Comparison of ENCODE assay signal across 19 cellular contexts in genomic region chr10:87696922-87697714, GRCh38.
"Had no signal": no experiment of that assay in that cellular context is flagged by ENCODE, and none has a peak within 500 bp of the region (broad histone marks: within the 10 kb centered on the region; RNA-seq: fewer than 3 reads in every experiment).

No MANE protein-coding gene starts in this region.

- H3K27ac ChIP-seq: epithelial cell of prostate, skin epidermis, upper lobe of left lung had no signal

- H3K27me3 ChIP-seq: upper lobe of left lung had no signal

- H3K9me3 ChIP-seq: upper lobe of left lung had no signal

- H3K4me3 ChIP-seq: skin epidermis, upper lobe of left lung had no signal

- DNase-seq: activated CD4-positive, alpha-beta T cell treated with anti-CD3 and anti-CD28 coated beads for 4 hours; activated CD4-positive, alpha-beta T cell treated with anti-CD3 and anti-CD28 coated beads, Interleukin-2, amount 50 U/mL, for 4 hours; activated naive CD4-positive, alpha-beta T cell; activated T-cell treated with anti-CD3 and anti-CD28 coated beads for 4 hours; activated T-cell treated with anti-CD3 and anti-CD28 coated beads, Interleukin-2, amount 50 U/mL, for 72 hours; anterior cingulate cortex; effector CD8-positive, alpha-beta T cell; head of caudate nucleus; hippocampal formation; left cardiac atrium; stimulated activated CD4-positive, alpha-beta T cell treated with anti-CD3 and anti-CD28 coated beads, Interleukin-1b, Interleukin-23, amount 100 ng/mL, for 48 hours; stimulated activated CD4-positive, alpha-beta T cell treated with anti-CD3 and anti-CD28 coated beads, Interleukin-4, amount 100 ng/mL, for 4 hours; stimulated activated CD8-positive, alpha-beta memory T cell treated with anti-CD3 and anti-CD28 coated beads, Interleukin-4, amount 100 ng/mL, for 48 hours; stimulated activated naive CD8-positive, alpha-beta T cell treated with anti-CD3 and anti-CD28 coated beads, Interleukin-15, amount 100 ng/mL, for 72 hours; substantia nigra; T-helper 1 cell; upper lobe of left lung had no signal
